22 cellular contexts compared by ENCODE assay signal in the genomic region with DNA sequence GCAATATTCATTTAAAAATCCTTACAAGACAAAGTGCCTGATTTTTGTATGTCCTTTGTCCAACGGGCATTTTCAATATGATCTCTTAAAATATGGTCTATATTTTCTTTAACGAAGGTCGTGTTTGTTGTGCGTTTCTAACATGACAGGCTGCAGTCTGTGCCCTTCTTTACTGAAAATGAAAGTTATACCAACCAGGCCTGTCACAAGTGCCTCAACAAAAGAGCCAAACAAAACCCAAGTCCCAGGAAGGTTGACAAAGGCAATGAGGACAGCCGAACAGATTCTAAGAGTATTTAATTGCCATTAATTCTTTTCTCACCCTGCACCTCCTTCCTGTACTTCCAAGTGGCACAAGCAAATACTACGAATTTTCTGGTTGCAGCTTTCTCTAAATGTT. TPM values are rescaled to one million over a fixed set of nuclear protein-coding genes. Genes with fewer than 3 reads are reported as not detected.
DNase-seq lines count a peak whose midpoint lies in the region; TF ChIP-seq lines count a peak whose summit lies in the region.
"Had no signal": no experiment of that assay in that cellular context is flagged by ENCODE, and none has a peak within 500 bp of the region (broad histone marks: within the 10 kb centered on the region; RNA-seq: fewer than 3 reads in every experiment).

No MANE protein-coding gene starts in this region.

- H3K36me3 ChIP-seq in Karpas-422 (ENCODE audit: insufficient read depth, low read length) = no peaks in the 10 kb centered on the region
- no peaks in the 10 kb centered on the region for H3K36me3 ChIP-seq in SU-DHL-6 (ENCODE audit: low read length)
- no peaks in the 10 kb centered on the region for H3K36me3 ChIP-seq in right atrium auricular region
- H3K36me3 ChIP-seq: BLaER1 treated with 17β-estradiol and CSF1 and Interleukin-3, amounts not matched to agents 10 nM and 100 nM; SJCRH30 had no signal

- H3K27ac ChIP-seq in Karpas-422 (ENCODE audit: low read length) = no peak overlapping the region
- no peak overlapping the region for H3K27ac ChIP-seq in SU-DHL-6 (ENCODE audit: low read depth, low read length)
- H3K27ac ChIP-seq in right atrium auricular region = no peak overlapping the region
- H3K27ac ChIP-seq: A549; BLaER1 treated with 17β-estradiol and CSF1 and Interleukin-3, amounts not matched to agents 10 nM and 100 nM; PC-9; RWPE1; SJCRH30 had no signal

- H3K4me1 Mint-ChIP-seq in nephron progenitor cell = peaks cover 40% of the 10 kb centered on the region

- peak overlapping the region; percentile 55 for H3K4me3 Mint-ChIP-seq in nephron progenitor cell
- H3K4me3 Mint-ChIP-seq: CD8-positive, alpha-beta T cell; HFFc6 had no signal

- H3K4me1 ChIP-seq in Karpas-422 (ENCODE audit: low read length) (peaks cover 42% of the 10 kb centered on the region), right atrium auricular region (no peaks in the 10 kb centered on the region)
- H3K4me1 ChIP-seq: A549, SJCRH30 had no signal

- H3K27me3 ChIP-seq in Karpas-422 (ENCODE audit: low read length) (no peaks in the 10 kb centered on the region), SU-DHL-6 (ENCODE audit: low read length) (no peaks in the 10 kb centered on the region), right atrium auricular region (no peaks in the 10 kb centered on the region)
- H3K27me3 ChIP-seq: BLaER1 treated with 17β-estradiol and CSF1 and Interleukin-3, amounts not matched to agents 10 nM and 100 nM had no signal

- no peaks in the 10 kb centered on the region for H4K20me1 ChIP-seq in Karpas-422 (ENCODE audit: insufficient read depth, low read depth, low read length)
- H4K20me1 ChIP-seq in SU-DHL-6 (ENCODE audit: low read depth, low read length) = no peaks in the 10 kb centered on the region
- H4K20me1 ChIP-seq: BLaER1 treated with 17β-estradiol and CSF1 and Interleukin-3, amounts not matched to agents 10 nM and 100 nM had no signal

- no peak overlapping the region for H3K27ac Mint-ChIP-seq in nephron progenitor cell
- H3K27ac Mint-ChIP-seq: CD8-positive, alpha-beta T cell; HFFc6 had no signal

- H2AFZ ChIP-seq in Karpas-422 (ENCODE audit: low read length) (peak overlapping the region; percentile 8; the same call in 1 of the 2 replicates), SU-DHL-6 (ENCODE audit: low read depth, low read length, severe bottlenecking) (no peak overlapping the region)
- H2AFZ ChIP-seq: PC-9 had no signal

- no peaks in the 10 kb centered on the region for H3K9me2 ChIP-seq in Karpas-422 (replicated peaks; ENCODE audit: insufficient read depth, low read length)
- H3K9me2 ChIP-seq in SU-DHL-6 (replicated peaks; ENCODE audit: insufficient read depth, low read length) = no peaks in the 10 kb centered on the region

- peak; percentile 63 for DNase-seq in DMS79 (lab: John Stamatoyannopoulos, UW)
- no peak for DNase-seq in Karpas-422
- DNase-seq in nephron progenitor cell = no peak
- no peak for DNase-seq in NCI-H1092 (lab: John Stamatoyannopoulos, UW)
- no peak for DNase-seq in DMS53 (lab: John Stamatoyannopoulos, UW)
- no peak for DNase-seq in right atrium auricular region (ENCODE audit: low spot score)
- DNase-seq: Calu3; CD8-positive, alpha-beta T cell; HFFc6; IMR-90; NCI-H1048; NCI-H146; NCI-H2081 treated with DMSO at 0.1 percent for 48 hours; NCI-H226; NCI-H526; PC-9; SJCRH30; SW 1271 had no signal

- H3K27me3 Mint-ChIP-seq in nephron progenitor cell (ENCODE audit: low read depth, poor library complexity) = peaks cover 9% of the 10 kb centered on the region

- no peaks in the 10 kb centered on the region for H3K9me3 Mint-ChIP-seq in nephron progenitor cell
- H3K9me3 Mint-ChIP-seq: CD8-positive, alpha-beta T cell; HFFc6 had no signal

- H3F3A ChIP-seq in SU-DHL-6 (ENCODE audit: insufficient read depth) = no peaks in the 10 kb centered on the region

- H3K36me3 Mint-ChIP-seq in nephron progenitor cell (ENCODE audit: low read depth) = peaks cover 26% of the 10 kb centered on the region
- H3K36me3 Mint-ChIP-seq: CD8-positive, alpha-beta T cell had no signal

- no peaks in the 10 kb centered on the region for H3K9me3 ChIP-seq in Karpas-422 (ENCODE audit: low read length)
- H3K9me3 ChIP-seq in SU-DHL-6 (ENCODE audit: insufficient read depth, low read length) = no peaks in the 10 kb centered on the region
- no peaks in the 10 kb centered on the region for H3K9me3 ChIP-seq in right atrium auricular region
- H3K9me3 ChIP-seq: A549; BLaER1 treated with 17β-estradiol and CSF1 and Interleukin-3, amounts not matched to agents 10 nM and 100 nM; SJCRH30 had no signal

- no peak overlapping the region for H3K9ac ChIP-seq in Karpas-422 (ENCODE audit: low read length)
- no peak overlapping the region for H3K9ac ChIP-seq in SU-DHL-6 (ENCODE audit: low read length)
- H3K9ac ChIP-seq: BLaER1 treated with 17β-estradiol and CSF1 and Interleukin-3, amounts not matched to agents 10 nM and 100 nM had no signal

- TF ChIP-seq CTCF in SU-DHL-6 (IDR thresholded peaks at IDR 0.05; ENCODE audit: insufficient read depth, low read length, poor library complexity, severe bottlenecking) (no peak), nephron progenitor cell (IDR thresholded peaks at IDR 0.05) (no peak), right atrium auricular region (IDR thresholded peaks at IDR 0.05) (no peak)

- H3K4me2 ChIP-seq in Karpas-422 (ENCODE audit: low read depth, low read length, poor library complexity, severe bottlenecking) (peak overlapping the region; percentile 8), SU-DHL-6 (ENCODE audit: low read depth, low read length, poor library complexity, severe bottlenecking) (peak overlapping the region; percentile 7)
- H3K4me2 ChIP-seq: A549; BLaER1 treated with 17β-estradiol and CSF1 and Interleukin-3, amounts not matched to agents 10 nM and 100 nM; PC-9 had no signal

- H3K4me3 ChIP-seq in Karpas-422 (ENCODE audit: low read length) = no peak overlapping the region
- H3K4me3 ChIP-seq in SU-DHL-6 (ENCODE audit: insufficient read depth, low read length, poor library complexity, severe bottlenecking) = no peak overlapping the region
- no peak overlapping the region for H3K4me3 ChIP-seq in right atrium auricular region
- H3K4me3 ChIP-seq: A549; BLaER1 treated with 17β-estradiol and CSF1 and Interleukin-3, amounts not matched to agents 10 nM and 100 nM; PC-9; SJCRH30 had no signal

- H3K79me2 ChIP-seq in Karpas-422 (ENCODE audit: low read length) (no peaks in the 10 kb centered on the region), SU-DHL-6 (ENCODE audit: insufficient read depth, low read length) (no peaks in the 10 kb centered on the region)

RNA-seq across cellular contexts. Expression of gene PAX9, which starts 13.9 kb away (rescaled TPM):
- not detected in 2 replicates for total RNA-seq in Karpas-422 (2014; rRNA removed; shearing (Covaris generic); ENCODE audit: low replicate concordance)
- not detected for total RNA-seq in right atrium auricular region
- total RNA-seq: CD8-positive, alpha-beta T cell; IMR-90; SJCRH30 had no signal
